ENCODE assay signal across 17 cellular contexts in the genomic region with DNA sequence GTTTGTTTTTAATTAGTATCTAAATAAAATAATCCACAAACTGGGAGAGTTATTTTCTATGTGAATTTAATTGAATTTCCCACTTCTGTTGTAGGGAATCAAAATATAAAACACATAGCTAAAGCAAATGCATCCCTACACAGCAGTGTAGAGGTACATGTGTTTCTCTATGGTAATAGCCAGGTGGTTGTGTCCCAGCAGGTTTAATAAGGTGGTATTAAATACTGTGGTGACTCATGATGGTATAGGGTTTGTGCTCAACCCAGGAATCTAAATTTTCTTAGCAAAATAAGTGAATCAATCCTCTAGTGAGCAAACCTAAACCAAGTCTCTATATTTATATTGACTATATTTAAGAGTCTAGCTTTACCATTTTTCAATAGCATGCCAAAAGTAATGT.
"Had no signal": no experiment of that assay in that cellular context is flagged by ENCODE, and none has a peak within 500 bp of the region (broad histone marks: within the 10 kb centered on the region; RNA-seq: fewer than 3 reads in every experiment).

No MANE protein-coding gene starts in this region.

- H3K4me1 ChIP-seq: gastrocnemius medialis, psoas muscle, right lobe of liver, tibial artery, upper lobe of left lung, uterus had no signal

- ATAC-seq: esophagus mucosa; gastrocnemius medialis; heart right ventricle; psoas muscle; right lobe of liver; stimulated activated effector memory CD8-positive, alpha-beta T cell treated with anti-CD3 and anti-CD28 coated beads, Interleukin-12 subunit alpha, Interleukin-12 subunit beta, amount 100 ng/mL, for 72 hours had no signal

- H3K4me3 ChIP-seq: gastrocnemius medialis, heart right ventricle, psoas muscle, right lobe of liver, tibial artery, upper lobe of left lung, uterus had no signal

- H3K27me3 ChIP-seq: gastrocnemius medialis, heart right ventricle, right lobe of liver, tibial artery, upper lobe of left lung, uterus had no signal

- H3K27ac ChIP-seq: gastrocnemius medialis, heart right ventricle, psoas muscle, right lobe of liver, tibial artery, upper lobe of left lung, uterus had no signal

- H3K36me3 ChIP-seq: gastrocnemius medialis, heart right ventricle, right lobe of liver, tibial artery, upper lobe of left lung, uterus had no signal

- DNase-seq: effector memory CD4-positive, alpha-beta T cell; gastrocnemius medialis; heart right ventricle; hypothalamus; kidney glomerular epithelial cell; mesendoderm; naive B cell; psoas muscle; retina; right lobe of liver; stimulated activated CD4-positive, alpha-beta T cell treated with anti-CD3 and anti-CD28 coated beads, Interleukin-4, amount 100 ng/mL, for 1 hour; stimulated activated CD8-positive, alpha-beta memory T cell treated with anti-CD3 and anti-CD28 coated beads, Interleukin-4, amount 100 ng/mL, for 48 hours; tibial artery; upper lobe of left lung; uterus had no signal

- H3K9me3 ChIP-seq: gastrocnemius medialis, heart right ventricle, psoas muscle, right lobe of liver, tibial artery, upper lobe of left lung, uterus had no signal
